ENCODE assay signal across 5 cellular contexts in genomic region chr10:116393246-116393831, GRCh38. TPM values are rescaled to one million over a fixed set of nuclear protein-coding genes. Genes with fewer than 3 reads are reported as not detected.
"Had no signal": no experiment of that assay in that cellular context is flagged by ENCODE, and none has a peak within 500 bp of the region (broad histone marks: within the 10 kb centered on the region; RNA-seq: fewer than 3 reads in every experiment).

No MANE protein-coding gene starts in this region.

RNA-seq across cellular contexts. Expression of gene PNLIPRP3, which starts 34.3 kb away (rescaled TPM):
- total RNA-seq: M059J, PC-3, Right ventricle myocardium superior, SJSA1 had no signal
- polyA plus RNA-seq: SK-N-SH had no signal
